In genomic region chr9:89524888-89525385, GRCh38 we compare ENCODE assay signal across 12 cellular contexts. TPM values are rescaled to one million over a fixed set of nuclear protein-coding genes. Genes with fewer than 3 reads are reported as not detected.
A peak's percentile ranks its signal among the peaks of the same experiment; 100 is the strongest.
DNase-seq lines count a peak whose midpoint lies in the region; ATAC-seq and TF ChIP-seq lines count a peak whose summit lies in the region.
"Had no signal": no experiment of that assay in that cellular context is flagged by ENCODE, and none has a peak within 500 bp of the region (broad histone marks: within the 10 kb centered on the region; RNA-seq: fewer than 3 reads in every experiment).

No MANE protein-coding gene starts in this region.

- H3K4me2 ChIP-seq in DND-41 (ENCODE audit: insufficient read depth, low read length) (no peak overlapping the region), neural progenitor cell (no peak overlapping the region)

- H3K4me3 ChIP-seq in DND-41 (ENCODE audit: low read depth in 1 of 2, low read length in 2 of 2) (no peak overlapping the region), neural progenitor cell (no peak overlapping the region), left ventricle myocardium inferior (no peak overlapping the region)
- H3K4me3 ChIP-seq: upper lobe of right lung had no signal

- H4K20me1 ChIP-seq in DND-41 (ENCODE audit: insufficient read depth, low read length) (no peaks in the 10 kb centered on the region), neural progenitor cell (ENCODE audit: low read depth) (no peaks in the 10 kb centered on the region)

- no peaks in the 10 kb centered on the region for H3F3A ChIP-seq in neural progenitor cell (ENCODE audit: low read depth)

- H3K9me3 ChIP-seq in DND-41 (ENCODE audit: insufficient read depth, low read length, severe bottlenecking), result no peaks in the 10 kb centered on the region
- no peaks in the 10 kb centered on the region for H3K9me3 ChIP-seq in neural progenitor cell (ENCODE audit: low read depth)
- H3K9me3 ChIP-seq in left ventricle myocardium inferior (replicated peaks), result no peaks in the 10 kb centered on the region
- H3K9me3 ChIP-seq: upper lobe of right lung had no signal

- H3K4me3 Mint-ChIP-seq in T-helper 1 cell treated with Interleukin-12 subunit alpha and Interleukin-12 subunit beta and Interleukin-4 antibody, amounts not matched to agents 30 μg/mL and 1 μg/mL, for 36 hours, result peak overlapping the region; percentile 17
- H3K4me3 Mint-ChIP-seq in activated naive CD8-positive, alpha-beta T cell treated with anti-CD3 and anti-CD28 coated beads, Interleukin-2, amount 10 ng/mL, durations not matched to agents 7 days and 5 days, result peak overlapping the region; percentile 17
- no peak overlapping the region for H3K4me3 Mint-ChIP-seq in neural progenitor cell

- ATAC-seq in DND-41 (ENCODE audit: insufficient read depth, low read depth), result no peak
- no peak for ATAC-seq in activated naive CD8-positive, alpha-beta T cell treated with anti-CD3 and anti-CD28 coated beads, Interleukin-2, amount 10 ng/mL, durations not matched to agents 7 days and 5 days (ENCODE audit: low read depth)
- ATAC-seq in HG02885 (IDR thresholded peaks at IDR 0.05; ENCODE audit: poor library complexity, unreplicated experiment), result no peak
- ATAC-seq in HG03342 (IDR thresholded peaks at IDR 0.05; ENCODE audit: unreplicated experiment), result no peak

- H3K36me3 ChIP-seq in DND-41 (ENCODE audit: insufficient read depth, low read length) (no peaks in the 10 kb centered on the region), neural progenitor cell (no peaks in the 10 kb centered on the region), left ventricle myocardium inferior (no peaks in the 10 kb centered on the region)
- H3K36me3 ChIP-seq: upper lobe of right lung had no signal

- peaks cover 82% of the 10 kb centered on the region for H3K4me1 Mint-ChIP-seq in T-helper 1 cell treated with Interleukin-12 subunit alpha and Interleukin-12 subunit beta and Interleukin-4 antibody, amounts not matched to agents 30 μg/mL and 1 μg/mL, for 36 hours (ENCODE audit: low read depth)
- H3K4me1 Mint-ChIP-seq in activated naive CD8-positive, alpha-beta T cell treated with anti-CD3 and anti-CD28 coated beads, Interleukin-2, amount 10 ng/mL, durations not matched to agents 7 days and 5 days, result peaks cover 77% of the 10 kb centered on the region
- peaks cover 20% of the 10 kb centered on the region for H3K4me1 Mint-ChIP-seq in neural progenitor cell

- H3K27me3 ChIP-seq in DND-41 (ENCODE audit: insufficient read depth, low read length, poor library complexity) (no peaks in the 10 kb centered on the region), neural progenitor cell (no peaks in the 10 kb centered on the region), left ventricle myocardium inferior (ENCODE audit: low read depth) (peaks cover 5% of the 10 kb centered on the region)
- H3K27me3 ChIP-seq: upper lobe of right lung had no signal

- H3K27ac Mint-ChIP-seq in T-helper 1 cell treated with Interleukin-12 subunit alpha and Interleukin-12 subunit beta and Interleukin-4 antibody, amounts not matched to agents 30 μg/mL and 1 μg/mL, for 36 hours, result peak overlapping the region; percentile 98
- H3K27ac Mint-ChIP-seq in activated naive CD8-positive, alpha-beta T cell treated with anti-CD3 and anti-CD28 coated beads, Interleukin-2, amount 10 ng/mL, durations not matched to agents 7 days and 5 days, result peak overlapping the region; percentile 98
- peak overlapping the region; percentile 23 for H3K27ac Mint-ChIP-seq in neural progenitor cell

- H3K27me3 Mint-ChIP-seq in T-helper 1 cell treated with Interleukin-12 subunit alpha and Interleukin-12 subunit beta and Interleukin-4 antibody, amounts not matched to agents 30 μg/mL and 1 μg/mL, for 36 hours (ENCODE audit: low read depth), result no peaks in the 10 kb centered on the region
- H3K27me3 Mint-ChIP-seq in activated naive CD8-positive, alpha-beta T cell treated with anti-CD3 and anti-CD28 coated beads, Interleukin-2, amount 10 ng/mL, durations not matched to agents 7 days and 5 days, result no peaks in the 10 kb centered on the region
- H3K27me3 Mint-ChIP-seq in neural progenitor cell (ENCODE audit: insufficient read depth, low read depth), result peaks cover 9% of the 10 kb centered on the region

- TF ChIP-seq CTCF in DND-41 (IDR thresholded peaks at IDR 0.05; ENCODE audit: borderline replicate concordance, extremely low read depth, low read length, poor library complexity, severe bottlenecking) (no peak), neural progenitor cell (IDR thresholded peaks at IDR 0.05) (no peak), left ventricle myocardium inferior (IDR thresholded peaks at IDR 0.05; ENCODE audit: borderline replicate concordance) (no peak)

- H3K27ac ChIP-seq in DND-41 (ENCODE audit: low read length) (peak overlapping the region; percentile 98), neural progenitor cell (no peak overlapping the region), left ventricle myocardium inferior (replicated peaks) (no peak overlapping the region)

- H3K9me3 Mint-ChIP-seq in T-helper 1 cell treated with Interleukin-12 subunit alpha and Interleukin-12 subunit beta and Interleukin-4 antibody, amounts not matched to agents 30 μg/mL and 1 μg/mL, for 36 hours, result peaks cover 12% of the 10 kb centered on the region
- H3K9me3 Mint-ChIP-seq in activated naive CD8-positive, alpha-beta T cell treated with anti-CD3 and anti-CD28 coated beads, Interleukin-2, amount 10 ng/mL, durations not matched to agents 7 days and 5 days, result peaks cover 7% of the 10 kb centered on the region
- H3K9me3 Mint-ChIP-seq in neural progenitor cell, result peaks cover 7% of the 10 kb centered on the region

- H3K36me3 Mint-ChIP-seq in T-helper 1 cell treated with Interleukin-12 subunit alpha and Interleukin-12 subunit beta and Interleukin-4 antibody, amounts not matched to agents 30 μg/mL and 1 μg/mL, for 36 hours (ENCODE audit: low read depth), result peaks cover 16% of the 10 kb centered on the region
- peaks cover 13% of the 10 kb centered on the region for H3K36me3 Mint-ChIP-seq in activated naive CD8-positive, alpha-beta T cell treated with anti-CD3 and anti-CD28 coated beads, Interleukin-2, amount 10 ng/mL, durations not matched to agents 7 days and 5 days
- no peaks in the 10 kb centered on the region for H3K36me3 Mint-ChIP-seq in neural progenitor cell

- H3K9ac ChIP-seq in DND-41 (ENCODE audit: low read depth, low read length) (no peak overlapping the region), neural progenitor cell (no peak overlapping the region)

- H3K79me2 ChIP-seq in DND-41 (ENCODE audit: insufficient read depth, low read length) (peaks cover 4% of the 10 kb centered on the region), neural progenitor cell (ENCODE audit: low read depth) (no peaks in the 10 kb centered on the region)

- intact Hi-C loops in left ventricle myocardium inferior (cut with micrococcal nuclease), result no loop called here

- H2AFZ ChIP-seq in DND-41 (ENCODE audit: low read depth, low read length), result 0 out of 2 replicates have a peak overlapping the region, but pooled peaks have one; percentile 44
- no peak overlapping the region for H2AFZ ChIP-seq in neural progenitor cell (replicated peaks)

- H3K4me1 ChIP-seq in DND-41 (ENCODE audit: insufficient read depth, low read length), result peaks cover 92% of the 10 kb centered on the region
- no peaks in the 10 kb centered on the region for H3K4me1 ChIP-seq in neural progenitor cell
- H3K4me1 ChIP-seq in left ventricle myocardium inferior, result no peaks in the 10 kb centered on the region

- DNase-seq in T-helper 1 cell (no peak), DND-41 (no peak), neural progenitor cell (ENCODE audit: low spot score) (peak; percentile 25), left ventricle myocardium inferior (no peak)
- no peak for DNase-seq in activated naive CD8-positive, alpha-beta T cell treated with anti-CD3 and anti-CD28 coated beads, Interleukin-2, amount 10 ng/mL, durations not matched to agents 7 days and 5 days
- DNase-seq: DMS 273 treated with DMSO at 0.1 percent for 48 hours, MM.1S, NCI-H2081, upper lobe of right lung had no signal

- POLR2A ChIA-PET in activated naive CD8-positive, alpha-beta T cell treated with anti-CD3 and anti-CD28 coated beads, Interleukin-2, amount 10 ng/mL, durations not matched to agents 7 days and 5 days (lab: Charles Lee), result interaction anchor here (0.9 to 5.2 kb wide), 2 partner anchors 24 to 28 kb away, joined by 3 to 49 read pairs; no protein-coding TSS in a partner anchor

RNA-seq across cellular contexts. Expression of gene SEMA4D, which starts 27.0 kb away (rescaled TPM):
- 100 to 1,000 TPM; 370 to 391 TPM for total RNA-seq in activated naive CD8-positive, alpha-beta T cell treated with anti-CD3 and anti-CD28 coated beads, Interleukin-2, amount 10 ng/mL, durations not matched to agents 7 days and 5 days
- total RNA-seq in neural progenitor cell (ENCODE audit: low replicate concordance), result 19.1 and 24.9 TPM in 2 replicates
- 17.1 TPM for total RNA-seq in left ventricle myocardium inferior

Comparison
In these comparisons a context has a peak if more than half of its experiments do, and no peak if none do; other contexts are left out.
1. H3K27ac Mint-ChIP-seq: peak in every context shown above with its lines; median percentile 98 in T-helper 1 cell treated with Interleukin-12 subunit alpha and Interleukin-12 subunit beta and Interleukin-4 antibody, amounts not matched to agents 30 μg/mL and 1 μg/mL, for 36 hours; 98 in activated naive CD8-positive, alpha-beta T cell treated with anti-CD3 and anti-CD28 coated beads, Interleukin-2, amount 10 ng/mL, durations not matched to agents 7 days and 5 days; 23 in neural progenitor cell.
2. RNA of gene SEMA4D, which starts 27.0 kb away (total RNA-seq): 370 to 391 TPM in activated naive CD8-positive, alpha-beta T cell treated with anti-CD3 and anti-CD28 coated beads, Interleukin-2, amount 10 ng/mL, durations not matched to agents 7 days and 5 days; 19.1 to 24.9 TPM in neural progenitor cell and 17.1 TPM in left ventricle myocardium inferior (single experiment); every median in the first group is over 10 times any median in the second.